Comparison of ENCODE assay signal across 2 cellular contexts in the genomic region with DNA sequence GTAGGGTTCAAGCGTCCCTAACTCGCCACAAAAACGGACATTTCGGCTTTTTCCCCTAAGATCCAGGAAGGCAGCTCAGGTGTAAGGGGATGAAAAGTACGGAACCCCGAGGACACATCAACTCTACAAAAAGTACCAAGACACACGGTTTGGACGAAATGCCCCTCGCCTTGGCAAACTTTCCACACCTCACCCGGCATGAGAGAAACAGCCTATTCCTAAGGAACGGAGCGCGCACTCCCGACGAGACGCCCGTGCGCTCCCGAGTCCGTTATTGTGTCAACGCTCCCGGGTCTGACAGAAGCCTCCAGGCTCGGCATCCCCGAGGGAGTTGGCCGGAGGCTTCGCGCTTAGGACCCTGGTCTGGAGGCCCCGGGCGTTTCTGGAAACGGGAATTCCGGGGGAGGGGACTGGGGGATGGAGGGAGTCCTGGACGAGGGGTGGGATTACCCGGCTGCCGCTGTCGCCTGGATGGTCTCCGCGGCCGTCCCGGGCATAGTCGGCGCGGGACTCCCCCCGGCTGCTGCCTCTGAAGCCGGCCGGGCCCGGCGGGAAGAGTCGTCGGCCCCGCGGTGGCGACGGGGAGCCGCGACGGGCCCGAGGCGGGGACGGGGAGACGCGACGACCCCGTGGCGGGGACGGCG.
TF ChIP-seq lines count a peak whose summit lies in the region.

No MANE protein-coding gene starts in this region.

TF ChIP-seq in GM12891, 5 proteins besides CTCF, POLR2A, EP300 and RAD21:
- TF ChIP-seq TAF1 (IDR thresholded peaks at IDR 0.05; ENCODE audit: low read depth, low read length): no peak

TF ChIP-seq in endothelial cell of umbilical vein, 7 proteins besides CTCF, POLR2A, EP300 and RAD21:
- TF ChIP-seq FOS (IDR thresholded peaks at IDR 0.05; ENCODE audit: borderline replicate concordance, insufficient read depth, low read length): no peak
